8 cellular contexts compared by ENCODE assay signal in the genomic region with DNA sequence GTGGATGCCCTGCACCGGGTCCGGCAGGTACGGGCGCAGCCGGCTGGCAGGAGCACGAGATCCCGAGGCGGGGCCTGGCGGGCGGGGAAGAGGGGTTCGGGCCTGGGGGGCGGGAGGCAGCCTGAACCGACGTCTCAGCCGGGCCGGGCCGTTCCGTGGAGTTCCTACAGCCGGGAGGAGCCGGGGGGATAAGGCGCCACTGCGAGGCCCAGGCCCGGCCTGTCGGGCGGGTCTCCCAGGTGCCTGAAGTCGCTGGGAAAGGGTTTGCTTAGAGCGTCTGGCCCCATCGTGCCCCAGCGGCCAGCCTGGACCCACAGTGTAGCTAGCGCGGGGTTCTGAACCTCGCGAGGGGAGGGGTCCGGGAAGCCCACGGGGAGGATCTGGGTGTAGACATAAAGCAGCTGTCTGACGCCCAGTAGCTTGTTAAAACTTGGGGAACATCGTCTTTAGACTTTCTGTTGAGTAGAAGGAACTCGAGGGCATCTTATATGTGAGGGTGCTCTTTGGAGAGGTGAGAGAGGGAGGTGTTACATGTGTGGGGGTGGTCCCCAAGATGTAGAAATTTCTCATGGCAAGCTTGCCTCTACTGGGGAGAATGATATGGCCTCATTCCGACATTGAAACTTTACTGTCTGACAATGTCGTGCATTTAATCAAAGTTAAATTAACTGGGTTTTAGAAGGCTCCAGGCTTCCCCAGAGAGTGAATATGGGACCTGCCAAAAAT. TPM values are rescaled to one million over a fixed set of nuclear protein-coding genes. Genes with fewer than 3 reads are reported as not detected.
DNase-seq lines count a peak whose midpoint lies in the region; ATAC-seq and TF ChIP-seq lines count a peak whose summit lies in the region.

No MANE protein-coding gene starts in this region.

- peaks cover 0 to 3% (median 0%) of the 10 kb centered on the region in 5 experiments for H3K9me3 Mint-ChIP-seq in brain

- H3K27me3 ChIP-seq in ACC112 (ENCODE audit: insufficient read depth, low read length) (no peaks in the 10 kb centered on the region), HUES48 (ENCODE audit: control insufficient read depth, insufficient read depth, low read length) (peaks cover 3% of the 10 kb centered on the region; the same call in 1 of the 2 replicates)

- H3K4me1 ChIP-seq in ACC112 (ENCODE audit: control insufficient read depth, insufficient read depth, low read length, unreplicated experiment) = peaks cover 18% of the 10 kb centered on the region
- H3K4me1 ChIP-seq in HUES48 (ENCODE audit: control insufficient read depth, insufficient read depth, low read length) = 0 out of 2 replicates have a peak, but pooled peaks cover 13% of the 10 kb centered on the region

- TF ChIP-seq CTCF in brain (conservative IDR thresholded peaks at IDR 0.05) = no peak

- peak overlapping the region; percentile 89; the same call in 1 of the 2 replicates for H3K27ac ChIP-seq in ACC112 (ENCODE audit: low read depth, low read length)
- peak overlapping the region; percentile 63 for H3K27ac ChIP-seq in HUES48 (ENCODE audit: low read depth, low read length)
- peak overlapping the region; percentile 70 for H3K27ac ChIP-seq in substantia nigra (ENCODE audit: low read depth, low read length, poor library complexity, severe bottlenecking)

- H3K36me3 Mint-ChIP-seq in brain = peaks cover 13% of the 10 kb centered on the region

- peaks cover 64% of the 10 kb centered on the region for H3K79me2 ChIP-seq in ACC112 (ENCODE audit: control insufficient read depth, insufficient read depth, low read length, unreplicated experiment)

- H3K36me3 ChIP-seq in ACC112 (ENCODE audit: insufficient read depth, low read length) = peaks cover 6% of the 10 kb centered on the region
- H3K36me3 ChIP-seq in HUES48 (ENCODE audit: control insufficient read depth, insufficient read depth, low read length) = peaks cover 24% of the 10 kb centered on the region

- H3K27ac Mint-ChIP-seq in brain = peak overlapping the region; percentile 71 to 98 (median 88)

- peak overlapping the region; percentile 92 to 97 (median 94) for H3K4me3 Mint-ChIP-seq in brain

- H2AFZ ChIP-seq in ACC112 (ENCODE audit: low read length, unreplicated experiment) = peak overlapping the region; percentile 97

- ATAC-seq in GM19397 (IDR thresholded peaks at IDR 0.05; ENCODE audit: unreplicated experiment) (peak; percentile 49), left lobe of liver (peak; percentile 40), HG02885 (IDR thresholded peaks at IDR 0.05; ENCODE audit: poor library complexity, unreplicated experiment) (no peak)

- H3K9me3 ChIP-seq in HUES48 (ENCODE audit: control insufficient read depth, insufficient read depth, low read length) = no peaks in the 10 kb centered on the region

- H3K4me1 Mint-ChIP-seq in brain = peaks cover 49% of the 10 kb centered on the region

- DNase-seq in left lobe of liver (ENCODE audit: low spot score) (no peak), substantia nigra (lab: John Stamatoyannopoulos, UW) (peak in 4 of 49 donors; percentile 35 to 63 (median 49)), GM19240 (ENCODE audit: insufficient read length, low spot score) (no peak)

- peaks cover 12% of the 10 kb centered on the region for H3K27me3 Mint-ChIP-seq in brain

- H3K4me3 ChIP-seq in ACC112 (ENCODE audit: low read depth, low read length) = peak overlapping the region; percentile 91
- H3K4me3 ChIP-seq in HUES48 (ENCODE audit: low read depth, low read length) = peak overlapping the region; percentile 91

- H3K9ac ChIP-seq in HUES48 (ENCODE audit: low read depth, low read length) = peak overlapping the region; percentile 62

RNA-seq across cellular contexts. Expression of gene FUBP3, which starts 0.5 kb away (rescaled TPM):
- polyA plus RNA-seq in brain (ENCODE audit: insufficient read depth, low read depth, low replicate concordance) = 38.9 TPM
- total RNA-seq in left lobe of liver = 31.1 TPM
